ENCODE assay signal across 8 cellular contexts in genomic region chrX:47193475-47194241, GRCh38. TPM values are rescaled to one million over a fixed set of nuclear protein-coding genes. Genes with fewer than 3 reads are reported as not detected.
DNase-seq lines count a peak whose midpoint lies in the region; ATAC-seq and TF ChIP-seq lines count a peak whose summit lies in the region.

Gene UBA1 (plus strand): TSS chrX:47193829. CDS start chrX:47198803, 4,974 bp downstream.

- peak within 1 kb of the TSS; percentile 86 for H3K4me2 ChIP-seq in SK-N-SH

- H3K9me3 ChIP-seq in SK-N-SH (no peaks in the 10 kb centered on the region), gastroesophageal sphincter (no peaks in the 10 kb centered on the region)

- ATAC-seq in HG02571 (IDR thresholded peaks at IDR 0.05; ENCODE audit: unreplicated experiment) (peak; percentile 82), gastroesophageal sphincter (peak; percentile 93)

- peaks cover 43% of the 10 kb centered on the region for H4K20me1 ChIP-seq in SK-N-SH (ENCODE audit: insufficient read depth)

- H3K9ac ChIP-seq in SK-N-SH: peak within 1 kb of the TSS; percentile 95

- TF ChIP-seq EP300 in SK-N-SH (IDR thresholded peaks at IDR 0.05; ENCODE audit: borderline replicate concordance in 1 of 2, low read depth in 1 of 2, low read length in 1 of 2) (no peak), gastroesophageal sphincter (IDR thresholded peaks at IDR 0.05) (no peak)

- H3F3A ChIP-seq in SK-N-SH (replicated peaks; ENCODE audit: insufficient read depth): no peaks in the 10 kb centered on the region

- peaks cover 61% of the 10 kb centered on the region for H3K79me2 ChIP-seq in SK-N-SH (ENCODE audit: insufficient read depth)

- peak within 1 kb of the TSS; percentile 78 for H3K4me3 ChIP-seq in GM06990 (replicated peaks; ENCODE audit: low read depth, low read length)
- peak within 1 kb of the TSS; percentile 83 to 96 for H3K4me3 ChIP-seq in SK-N-SH (ENCODE audit: low read depth in 2 of 2, low read length in 1 of 2)
- H3K4me3 ChIP-seq in gastroesophageal sphincter: peak within 1 kb of the TSS; percentile 78 to 79

- TF ChIP-seq RAD21 in SK-N-SH (IDR thresholded peaks at IDR 0.05; ENCODE audit: low read length): peak; percentile 97

- POLR2A ChIA-PET in SK-N-SH (lab: Yijun Ruan, JAX): no interaction called here

- H3K27me3 ChIP-seq in GM06990 (replicated peaks; ENCODE audit: control insufficient read depth, insufficient read depth, low read length) (no peaks in the 10 kb centered on the region), SK-N-SH (ENCODE audit: insufficient read depth) (no peaks in the 10 kb centered on the region), gastroesophageal sphincter (no peaks in the 10 kb centered on the region)

- TF ChIP-seq CTCF in GM06990 (IDR thresholded peaks at IDR 0.05; ENCODE audit: insufficient read depth, low read length, poor library complexity, severe bottlenecking) (peak; percentile 66), SK-N-SH (IDR thresholded peaks at IDR 0.05) (peak; percentile 88), gastroesophageal sphincter (IDR thresholded peaks at IDR 0.05) (peak; percentile 48 to 93 (median 81))

- H3K4me1 ChIP-seq in SK-N-SH (ENCODE audit: control insufficient read depth in 1 of 2, insufficient read depth in 2 of 2, low read depth in 1 of 2, low read length in 1 of 2) (peaks cover 16 to 36% of the 10 kb centered on the region in 2 experiments), gastroesophageal sphincter (peaks cover 0 to 65% (median 34%) of the 10 kb centered on the region in 3 donors)

- under 1% methylated on average over 31 of the region's 52 CpGs for WGBS in SK-N-SH (ENCODE audit: low lambda C conversion rate)
- 0% methylated on average over 6 of the region's 52 CpGs for whole genome bisulfite sequencing in gastroesophageal sphincter (ENCODE audit: low coverage in 1 of 2), 2 donors

- peak; percentile 58 to 65 for TF ChIP-seq POLR2A in gastroesophageal sphincter (IDR thresholded peaks at IDR 0.05)

- H3K27ac ChIP-seq in SK-N-SH (ENCODE audit: low read depth in 2 of 2, low read length in 1 of 2) (peak within 1 kb of the TSS; percentile 89 to 93), gastroesophageal sphincter (peak within 1 kb of the TSS; percentile 94 to 98 (median 96)), temporal lobe (ENCODE audit: low read depth, low read length) (peak within 1 kb of the TSS; percentile 92)

- peak within 1 kb of the TSS; percentile 70 for H2AFZ ChIP-seq in SK-N-SH (ENCODE audit: low read depth)

- H3K9me2 ChIP-seq in SK-N-SH: no peaks in the 10 kb centered on the region

- peak; percentile 92 for DNase-seq in GM06990 (ENCODE audit: extremely low read depth, insufficient read length)
- peak; percentile 96 for DNase-seq in NCI-H1048 (lab: John Stamatoyannopoulos, UW)
- peak; percentile 95 for DNase-seq in SK-N-SH
- DNase-seq in activated naive CD4-positive, alpha-beta T cell treated with anti-CD3 and anti-CD28 coated beads, Interleukin-2, amount 50 U/mL, for 16 hours: peak; percentile 89
- DNase-seq in occipital lobe (lab: John Stamatoyannopoulos, UW): peak; percentile 83

- H3K36me3 ChIP-seq in GM06990 (ENCODE audit: control insufficient read depth, insufficient read depth, low read length) (peaks cover 7% of the 10 kb centered on the region), SK-N-SH (replicated peaks in 1 of 2; ENCODE audit: control insufficient read depth in 1 of 2, insufficient read depth in 2 of 2, low read length in 1 of 2) (peaks cover 25 to 27% of the 10 kb centered on the region in 2 experiments), gastroesophageal sphincter (peaks cover 0 to 6% of the 10 kb centered on the region in 2 donors)

- CTCF ChIA-PET in SK-N-SH (lab: Yijun Ruan, JAX): interaction anchor here (1.0 to 4.0 kb wide), 6 partner anchors 17 to 834 kb away, joined by 3 to 29 read pairs (median 8); partner anchors contain the start of gene RBM10

TF ChIP-seq in SK-N-SH, 30 proteins besides CTCF, POLR2A, EP300 and RAD21 (continues in another document):
- TF ChIP-seq EZH2phosphoT487 (IDR thresholded peaks at IDR 0.05; ENCODE audit: borderline replicate concordance, low read depth) (no peak), RXRA (IDR thresholded peaks at IDR 0.05; ENCODE audit: borderline replicate concordance, low read depth) (no peak), FOXJ3 (CRISPR knock-in tag; IDR thresholded peaks at IDR 0.05) (no peak), GABPA (IDR thresholded peaks at IDR 0.05; ENCODE audit: low read depth) (peak; percentile 50), TAF1 (IDR thresholded peaks at IDR 0.05; ENCODE audit: borderline replicate concordance, low read depth, low read length) (peak; percentile 87), RCOR1 (IDR thresholded peaks at IDR 0.05; ENCODE audit: low read length) (peak; percentile 61; the same call in 1 of the 2 replicates), USF2 (IDR thresholded peaks at IDR 0.05; ENCODE audit: borderline replicate concordance, low read depth, low read length) (no peak), MXI1 (IDR thresholded peaks at IDR 0.05; ENCODE audit: low read depth, low read length) (peak; percentile 70; the same call in 1 of the 2 replicates), ELF1 (IDR thresholded peaks at IDR 0.05) (peak; percentile 53; the same call in 1 of the 2 replicates), FOSL2 (IDR thresholded peaks at IDR 0.05; ENCODE audit: borderline replicate concordance, low read depth) (peak; percentile 73; the same call in 1 of the 2 replicates), PBX3 (IDR thresholded peaks at IDR 0.05) (no peak; the same call in 1 of the 2 replicates), CHD2 (IDR thresholded peaks at IDR 0.05; ENCODE audit: low read length, partially characterized antibody) (peak; percentile 19), JUND (IDR thresholded peaks at IDR 0.05) (peak; percentile 40; the same call in 1 of the 2 replicates), NRF1 (IDR thresholded peaks at IDR 0.05; ENCODE audit: low read depth, low read length) (no peak), SIN3A (IDR thresholded peaks at IDR 0.05; ENCODE audit: borderline replicate concordance, low read depth, low read length) (0 out of 2 replicates have a peak, but pooled peaks have one; percentile 52), YY1 (IDR thresholded peaks at IDR 0.05; ENCODE audit: low read depth) (peak; percentile 92)
- TF ChIP-seq, protein P1, sequence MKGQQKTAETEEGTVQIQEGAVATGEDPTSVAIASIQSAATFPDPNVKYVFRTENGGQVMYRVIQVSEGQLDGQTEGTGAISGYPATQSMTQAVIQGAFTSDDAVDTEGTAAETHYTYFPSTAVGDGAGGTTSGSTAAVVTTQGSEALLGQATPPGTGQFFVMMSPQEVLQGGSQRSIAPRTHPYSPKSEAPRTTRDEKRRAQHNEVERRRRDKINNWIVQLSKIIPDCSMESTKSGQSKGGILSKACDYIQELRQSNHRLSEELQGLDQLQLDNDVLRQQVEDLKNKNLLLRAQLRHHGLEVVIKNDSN (IDR thresholded peaks at IDR 0.05; ENCODE audit: borderline replicate concordance, low read depth): no peak
- TF ChIP-seq, protein P2, sequence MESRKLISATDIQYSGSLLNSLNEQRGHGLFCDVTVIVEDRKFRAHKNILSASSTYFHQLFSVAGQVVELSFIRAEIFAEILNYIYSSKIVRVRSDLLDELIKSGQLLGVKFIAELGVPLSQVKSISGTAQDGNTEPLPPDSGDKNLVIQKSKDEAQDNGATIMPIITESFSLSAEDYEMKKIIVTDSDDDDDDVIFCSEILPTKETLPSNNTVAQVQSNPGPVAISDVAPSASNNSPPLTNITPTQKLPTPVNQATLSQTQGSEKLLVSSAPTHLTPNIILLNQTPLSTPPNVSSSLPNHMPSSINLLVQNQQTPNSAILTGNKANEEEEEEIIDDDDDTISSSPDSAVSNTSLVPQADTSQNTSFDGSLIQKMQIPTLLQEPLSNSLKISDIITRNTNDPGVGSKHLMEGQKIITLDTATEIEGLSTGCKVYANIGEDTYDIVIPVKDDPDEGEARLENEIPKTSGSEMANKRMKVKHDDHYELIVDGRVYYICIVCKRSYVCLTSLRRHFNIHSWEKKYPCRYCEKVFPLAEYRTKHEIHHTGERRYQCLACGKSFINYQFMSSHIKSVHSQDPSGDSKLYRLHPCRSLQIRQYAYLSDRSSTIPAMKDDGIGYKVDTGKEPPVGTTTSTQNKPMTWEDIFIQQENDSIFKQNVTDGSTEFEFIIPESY (IDR thresholded peaks at IDR 0.05; ENCODE audit: borderline replicate concordance, low read depth): no peak
- TF ChIP-seq, protein P3, sequence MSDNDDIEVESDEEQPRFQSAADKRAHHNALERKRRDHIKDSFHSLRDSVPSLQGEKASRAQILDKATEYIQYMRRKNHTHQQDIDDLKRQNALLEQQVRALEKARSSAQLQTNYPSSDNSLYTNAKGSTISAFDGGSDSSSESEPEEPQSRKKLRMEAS (IDR thresholded peaks at IDR 0.05; ENCODE audit: low read depth): no peak

RNA-seq across cellular contexts. Expression of gene UBA1, which starts in this region (rescaled TPM):
- 249 and 283 TPM in 2 replicates for polyA plus RNA-seq in SK-N-SH (2012; rRNA removed)
- 125 and 170 TPM in 2 replicates for polyA plus RNA-seq in SK-N-SH (2012; cell fraction: cytosol; rRNA removed)
- polyA plus RNA-seq in SK-N-SH (2012; cell fraction: nucleus; rRNA removed): 396 and 495 TPM in 2 replicates
- 100 to 1,000 TPM; 108 to 211 (median 123) TPM for total RNA-seq in gastroesophageal sphincter
- 127 TPM for total RNA-seq in occipital lobe
- 149 TPM for total RNA-seq in temporal lobe

Comparison
In these comparisons a context has a peak if more than half of its experiments do, and no peak if none do; other contexts are left out.
1. Peak in every context shown above with its lines: DNase-seq, ATAC-seq, H3K4me3 ChIP-seq and H3K27ac ChIP-seq.